ENCODE assay signal across 28 cellular contexts in the genomic region with DNA sequence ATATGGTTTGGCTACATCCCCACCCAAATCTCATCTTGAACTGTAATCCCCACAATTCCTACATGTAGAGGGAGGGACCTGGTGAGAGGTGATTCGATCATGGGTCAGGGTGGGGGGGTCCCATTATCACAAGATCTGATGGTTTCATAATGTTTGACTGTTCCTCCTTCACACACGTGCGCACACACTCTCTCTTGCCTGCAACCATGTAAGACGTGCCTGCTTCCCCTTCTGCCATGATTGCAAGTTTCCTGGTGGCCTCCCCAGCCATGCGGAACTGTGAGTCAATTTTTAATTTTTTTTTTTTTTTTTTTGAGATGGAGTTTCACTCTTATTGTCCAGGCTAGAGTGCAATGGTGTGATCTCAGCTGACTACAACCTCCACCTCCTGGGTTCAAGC.
"Had no signal": no experiment of that assay in that cellular context is flagged by ENCODE, and none has a peak within 500 bp of the region (broad histone marks: within the 10 kb centered on the region; RNA-seq: fewer than 3 reads in every experiment).

No MANE protein-coding gene starts in this region.

- DNase-seq: activated CD4-positive, alpha-beta T cell treated with anti-CD3 and anti-CD28 coated beads for 4 hours; activated CD4-positive, alpha-beta T cell treated with anti-CD3 and anti-CD28 coated beads, Interleukin-2, amount 50 U/mL, for 48 hours; activated CD4-positive, CD25-positive, alpha-beta regulatory T cell; activated CD8-positive, alpha-beta memory T cell treated with anti-CD3 and anti-CD28 coated beads, Interleukin-2, amount 50 U/mL, for 48 hours; activated naive CD4-positive, alpha-beta T cell treated with anti-CD3 and anti-CD28 coated beads for 36 hours; activated naive CD8-positive, alpha-beta T cell treated with anti-CD3 and anti-CD28 coated beads, Interleukin-2, amount 10 ng/mL, durations not matched to agents 7 days and 5 days; activated T-cell treated with anti-CD3 and anti-CD28 coated beads, Interleukin-2, amount 50 U/mL, for 4 hours; amniotic stem cell; effector memory CD4-positive, alpha-beta T cell; hippocampal formation; kidney glomerular epithelial cell; left ventricle myocardium inferior; pancreas; psoas muscle; spleen; stimulated activated CD4-positive, alpha-beta T cell treated with anti-CD3 and anti-CD28 coated beads, Interleukin-4, amount 100 ng/mL, for 1 hour; substantia nigra; T-helper 9 cell; thyroid gland; upper lobe of right lung had no signal

- H3K27ac ChIP-seq: breast epithelium, left ventricle myocardium inferior, pancreas, psoas muscle, right atrium auricular region, spleen, thyroid gland, upper lobe of right lung had no signal

- H3K4me3 Mint-ChIP-seq: activated naive CD4-positive, alpha-beta T cell treated with anti-CD3 and anti-CD28 coated beads for 36 hours; activated naive CD8-positive, alpha-beta T cell treated with anti-CD3 and anti-CD28 coated beads, Interleukin-2, amount 10 ng/mL, durations not matched to agents 7 days and 5 days; activated T-cell treated with anti-CD3 and anti-CD28 coated beads, Interleukin-2, amount 50 U/mL, for 4 hours; central memory CD8-positive, alpha-beta T cell; mesothelial cell of epicardium; nephron; stimulated activated naive CD8-positive, alpha-beta T cell treated with anti-CD3 and anti-CD28 coated beads, Interleukin-15, Interleukin-2, amounts not matched to agents 100 ng/mL and 50 ng/mL, for 24 hours had no signal

- H3K9me3 ChIP-seq: breast epithelium, left ventricle myocardium inferior, pancreas, psoas muscle, right atrium auricular region, thyroid gland, upper lobe of right lung had no signal

- ATAC-seq: activated T-cell treated with anti-CD3 and anti-CD28 coated beads, Interleukin-2, amount 50 U/mL, for 4 hours; esophagus mucosa; pancreas; psoas muscle; upper lobe of right lung had no signal

- H3K4me1 Mint-ChIP-seq: nephron had no signal

- H3K27me3 ChIP-seq: breast epithelium, pancreas, right atrium auricular region, spleen, thyroid gland, upper lobe of right lung had no signal

- H3K27ac Mint-ChIP-seq: activated naive CD4-positive, alpha-beta T cell treated with anti-CD3 and anti-CD28 coated beads for 36 hours; activated naive CD8-positive, alpha-beta T cell treated with anti-CD3 and anti-CD28 coated beads, Interleukin-2, amount 10 ng/mL, durations not matched to agents 7 days and 5 days; activated T-helper 2 cell treated with anti-CD3 and anti-CD28 coated beads, Interferon-gamma antibody, Interleukin-2, Interleukin-4, amounts not matched to agents 10 μg/mL and 5 μg/mL and 100 μg/mL, durations not matched to agents 14 hours and 24 hours and 36 hours; mesothelial cell of epicardium; nephron had no signal

- H3K27me3 Mint-ChIP-seq: activated naive CD8-positive, alpha-beta T cell treated with anti-CD3 and anti-CD28 coated beads, Interleukin-2, amount 10 ng/mL, durations not matched to agents 7 days and 5 days; central memory CD8-positive, alpha-beta T cell; stimulated activated naive CD8-positive, alpha-beta T cell treated with anti-CD3 and anti-CD28 coated beads, Interleukin-15, Interleukin-2, amounts not matched to agents 100 ng/mL and 50 ng/mL, for 24 hours had no signal

- H3K9me3 Mint-ChIP-seq: activated naive CD4-positive, alpha-beta T cell treated with anti-CD3 and anti-CD28 coated beads for 36 hours; activated naive CD8-positive, alpha-beta T cell treated with anti-CD3 and anti-CD28 coated beads, Interleukin-2, amount 10 ng/mL, durations not matched to agents 7 days and 5 days; activated T-cell treated with anti-CD3 and anti-CD28 coated beads, Interleukin-2, amount 50 U/mL, for 4 hours; activated T-helper 2 cell treated with anti-CD3 and anti-CD28 coated beads, Interferon-gamma antibody, Interleukin-2, Interleukin-4, amounts not matched to agents 10 μg/mL and 5 μg/mL and 100 μg/mL, durations not matched to agents 14 hours and 24 hours and 36 hours; central memory CD8-positive, alpha-beta T cell; nephron; stimulated activated naive CD8-positive, alpha-beta T cell treated with anti-CD3 and anti-CD28 coated beads, Interleukin-15, Interleukin-2, amounts not matched to agents 100 ng/mL and 50 ng/mL, for 24 hours had no signal

- H3K4me1 ChIP-seq: breast epithelium, left ventricle myocardium inferior, pancreas, psoas muscle, right atrium auricular region, spleen, thyroid gland, upper lobe of right lung had no signal
